Comparison of ENCODE assay signal across 27 cellular contexts in the genomic region with DNA sequence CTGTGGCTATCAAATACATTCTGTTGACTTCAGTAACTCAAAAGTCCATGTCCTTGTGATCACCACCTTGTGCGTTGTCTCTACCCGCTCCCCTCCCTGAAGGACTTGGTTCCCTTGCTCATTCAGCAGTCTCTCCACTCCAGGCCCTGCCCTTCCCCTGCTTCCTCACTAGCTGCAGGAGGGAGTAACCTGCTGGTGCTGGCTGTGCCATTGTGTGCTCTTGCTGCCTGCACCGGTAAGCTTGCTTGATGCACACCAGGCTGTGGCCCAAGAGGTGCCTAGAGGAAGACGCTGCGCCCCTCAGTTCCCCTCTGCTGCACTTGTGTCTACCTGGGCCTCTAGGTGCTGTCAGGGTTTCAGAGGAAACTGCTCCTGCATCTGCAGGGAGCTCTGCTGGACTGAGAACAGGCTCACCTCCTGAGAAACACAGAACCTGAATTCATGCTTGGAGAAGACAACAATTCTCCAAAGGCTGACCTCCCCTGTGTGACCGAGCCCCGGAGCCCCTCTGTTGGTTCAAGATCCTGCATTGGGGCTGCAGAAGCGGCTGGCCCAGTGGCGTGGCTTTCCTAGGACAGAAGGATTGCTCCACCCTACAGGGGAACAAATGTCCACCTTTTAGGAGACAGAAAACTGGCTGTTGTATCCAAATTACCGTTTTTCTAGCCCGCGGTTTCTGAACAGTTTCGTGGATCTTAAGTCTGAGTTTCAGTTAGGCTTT. TPM values are rescaled to one million over a fixed set of nuclear protein-coding genes. Genes with fewer than 3 reads are reported as not detected.
DNase-seq lines count a peak whose midpoint lies in the region; ATAC-seq and TF ChIP-seq lines count a peak whose summit lies in the region.
"Had no signal": no experiment of that assay in that cellular context is flagged by ENCODE, and none has a peak within 500 bp of the region (broad histone marks: within the 10 kb centered on the region; RNA-seq: fewer than 3 reads in every experiment).

No MANE protein-coding gene starts in this region.

- H3K4me2 ChIP-seq in mesenchymal stem cell (ENCODE audit: low read length, poor library complexity, severe bottlenecking), result peak overlapping the region; percentile 18

- H3K9me3 Mint-ChIP-seq in Caco-2 (ENCODE audit: unreplicated experiment) (no peaks in the 10 kb centered on the region), chondrocyte (ENCODE audit: low read depth) (no peaks in the 10 kb centered on the region)
- H3K9me3 Mint-ChIP-seq in activated CD8-positive, alpha-beta memory T cell treated with anti-CD3 and anti-CD28 coated beads, Interleukin-2, amount 10 ng/mL, durations not matched to agents 7 days and 5 days (ENCODE audit: low read depth), result peaks cover 2% of the 10 kb centered on the region
- H3K9me3 Mint-ChIP-seq: activated CD4-positive, alpha-beta T cell treated with anti-CD3 and anti-CD28 coated beads, Interleukin-2, amount 10 ng/mL, durations not matched to agents 7 days and 5 days; activated T-helper 1 cell treated with anti-CD3 and anti-CD28 coated beads, Interleukin-12 subunit alpha, Interleukin-12 subunit beta, Interleukin-2, Interleukin-4 antibody, amounts not matched to agents 30 ng/mL and 10 ng/mL and 1 ng/mL, durations not matched to agents 14 hours and 24 hours and 36 hours; T-helper 1 cell treated with Interleukin-12 subunit alpha and Interleukin-12 subunit beta and Interleukin-4 antibody, amounts not matched to agents 30 μg/mL and 1 μg/mL, for 36 hours had no signal

- H3K27me3 ChIP-seq in Caco-2 (replicated peaks; ENCODE audit: control insufficient read depth, insufficient read depth, low read length), result no peaks in the 10 kb centered on the region
- no peaks in the 10 kb centered on the region for H3K27me3 ChIP-seq in mesenchymal stem cell (ENCODE audit: control insufficient read depth in 1 of 2, insufficient read depth in 1 of 2, low read length in 2 of 2)
- H3K27me3 ChIP-seq: BE2C, SJCRH30, testis had no signal

- POLR2A ChIA-PET in Caco-2 (lab: Charles Lee), result no interaction called here

- H2BK15ac ChIP-seq in mesenchymal stem cell (ENCODE audit: low read depth, poor library complexity, severe bottlenecking), result no peak overlapping the region

- H3K27ac ChIP-seq in mesenchymal stem cell (ENCODE audit: low read length, poor library complexity, severe bottlenecking), result peak overlapping the region; percentile 85
- H3K27ac ChIP-seq: SJCRH30, testis had no signal

- H3K27me3 Mint-ChIP-seq in Caco-2 (ENCODE audit: insufficient read depth, unreplicated experiment) (no peaks in the 10 kb centered on the region), chondrocyte (ENCODE audit: low read depth) (no peaks in the 10 kb centered on the region)
- H3K27me3 Mint-ChIP-seq in activated CD8-positive, alpha-beta memory T cell treated with anti-CD3 and anti-CD28 coated beads, Interleukin-2, amount 10 ng/mL, durations not matched to agents 7 days and 5 days, result no peaks in the 10 kb centered on the region
- H3K27me3 Mint-ChIP-seq: activated CD4-positive, alpha-beta T cell treated with anti-CD3 and anti-CD28 coated beads, Interleukin-2, amount 10 ng/mL, durations not matched to agents 7 days and 5 days; activated naive CD4-positive, alpha-beta T cell treated with anti-CD3 and anti-CD28 coated beads, Interleukin-2, amount 50 U/mL, for 24 hours had no signal

- H3K9me3 ChIP-seq in Caco-2 (no peaks in the 10 kb centered on the region), mesenchymal stem cell (ENCODE audit: control insufficient read depth, low read length) (no peaks in the 10 kb centered on the region)
- H3K9me3 ChIP-seq: BE2C, SJCRH30, testis had no signal

- H3K4me1 Mint-ChIP-seq in Caco-2 (ENCODE audit: low read depth, unreplicated experiment), result peaks cover 22% of the 10 kb centered on the region
- H3K4me1 Mint-ChIP-seq in chondrocyte (ENCODE audit: low read depth), result peaks cover 72% of the 10 kb centered on the region
- no peaks in the 10 kb centered on the region for H3K4me1 Mint-ChIP-seq in activated CD8-positive, alpha-beta memory T cell treated with anti-CD3 and anti-CD28 coated beads, Interleukin-2, amount 10 ng/mL, durations not matched to agents 7 days and 5 days
- H3K4me1 Mint-ChIP-seq: activated CD4-positive, alpha-beta T cell treated with anti-CD3 and anti-CD28 coated beads, Interleukin-2, amount 10 ng/mL, durations not matched to agents 7 days and 5 days; activated naive CD4-positive, alpha-beta T cell treated with anti-CD3 and anti-CD28 coated beads, Interleukin-2, amount 50 U/mL, for 24 hours; naive thymus-derived CD4-positive, alpha-beta T cell had no signal

- no TSS peak for BruUV-seq in Caco-2 (replicated peaks; lab: Mats Ljungman, UMichigan)

- no peak for ATAC-seq in activated CD8-positive, alpha-beta memory T cell treated with anti-CD3 and anti-CD28 coated beads, Interleukin-2, amount 10 ng/mL, durations not matched to agents 7 days and 5 days
- ATAC-seq: naive thymus-derived CD4-positive, alpha-beta T cell; Panc1 had no signal

- H3K23ac ChIP-seq in mesenchymal stem cell (ENCODE audit: low read length in 2 of 2), result no peak overlapping the region

- H3K4me1 ChIP-seq in Caco-2 (peaks cover 11% of the 10 kb centered on the region), mesenchymal stem cell (ENCODE audit: control insufficient read depth, insufficient read depth, low read depth, low read length) (peaks cover 31% of the 10 kb centered on the region)
- H3K4me1 ChIP-seq: BE2C, HAP-1, SJCRH30, testis had no signal

- H2BK5ac ChIP-seq in mesenchymal stem cell (ENCODE audit: low read depth, low read length, poor library complexity, severe bottlenecking), result no peak overlapping the region

- no peak overlapping the region for H2BK120ac ChIP-seq in mesenchymal stem cell (ENCODE audit: low read depth, low read length)

- no peak overlapping the region for H3K4ac ChIP-seq in mesenchymal stem cell (ENCODE audit: low read depth in 1 of 2, low read length in 2 of 2)

- H3K79me1 ChIP-seq in mesenchymal stem cell (replicated peaks; ENCODE audit: low read length, poor library complexity, severe bottlenecking), result peaks cover 6% of the 10 kb centered on the region

- H2AK5ac ChIP-seq in mesenchymal stem cell (ENCODE audit: low read length, severe bottlenecking), result peak overlapping the region; percentile 1

- no peak overlapping the region for H4K91ac ChIP-seq in mesenchymal stem cell (ENCODE audit: low read length)

- TF ChIP-seq CTCF in Caco-2 (IDR thresholded peaks at IDR 0.05; ENCODE audit: insufficient read depth in 1 of 2, low read depth in 1 of 2, low read length in 1 of 2, severe bottlenecking in 1 of 2, unreplicated experiment in 1 of 2), result no peak
- TF ChIP-seq CTCF in chondrocyte (IDR thresholded peaks at IDR 0.05), result no peak

- DNase-seq in Caco-2, result no peak
- peak; percentile 27 to 39 for DNase-seq in Kasumi-1 (lab: John Stamatoyannopoulos, UW)
- no peak for DNase-seq in chondrocyte (ENCODE audit: low spot score)
- DNase-seq in mesenchymal stem cell, result no peak
- no peak for DNase-seq in GM19240 (ENCODE audit: insufficient read length, low spot score)
- DNase-seq in activated gamma-delta T cell (lab: John Stamatoyannopoulos, UW), result no peak
- no peak for DNase-seq in DMS 273 (lab: John Stamatoyannopoulos, UW; ENCODE audit: unreplicated experiment)
- DNase-seq in activated CD8-positive, alpha-beta memory T cell treated with anti-CD3 and anti-CD28 coated beads, Interleukin-2, amount 10 ng/mL, durations not matched to agents 7 days and 5 days, result no peak
- DNase-seq: activated CD4-positive, alpha-beta T cell treated with anti-CD3 and anti-CD28 coated beads, Interleukin-2, amount 10 ng/mL, durations not matched to agents 7 days and 5 days; aorta; BE2C; DMS79 treated with DMSO at 0.1 percent for 48 hours; glutamatergic neuron; naive thymus-derived CD4-positive, alpha-beta T cell; NCI-H146; NCI-H510A; stimulated activated CD4-positive, alpha-beta T cell treated with anti-CD3 and anti-CD28 coated beads, Interleukin-12 subunit alpha, Interleukin-12 subunit beta, amount 100 ng/mL, for 4 hours; stimulated activated CD4-positive, alpha-beta T cell treated with anti-CD3 and anti-CD28 coated beads, Interleukin-4, amount 100 ng/mL, for 24 hours; stimulated activated naive CD4-positive, alpha-beta T cell treated with Interleukin-2 at 50 U/mL for 16 hours; testis had no signal

- 88% methylated on average over 13 of the region's 13 CpGs for WGBS in mesenchymal stem cell

- no peak overlapping the region for H2BK12ac ChIP-seq in mesenchymal stem cell (ENCODE audit: low read length in 2 of 2)

- CTCF ChIA-PET in Caco-2 (lab: Charles Lee), result no interaction called here
- CTCF ChIA-PET in activated CD8-positive, alpha-beta memory T cell treated with anti-CD3 and anti-CD28 coated beads, Interleukin-2, amount 10 ng/mL, durations not matched to agents 7 days and 5 days (lab: Charles Lee), result no interaction called here

- H3K4me3 ChIP-seq in Caco-2 (ENCODE audit: low read depth, low read length) (no peak overlapping the region), mesenchymal stem cell (ENCODE audit: insufficient read depth in 1 of 2, low read depth in 1 of 2, low read length in 2 of 2) (no peak overlapping the region)
- H3K4me3 ChIP-seq: HAP-1, SJCRH30, testis had no signal

- H3K27ac Mint-ChIP-seq in Caco-2 (ENCODE audit: unreplicated experiment), result peak overlapping the region; percentile 16
- H3K27ac Mint-ChIP-seq in chondrocyte (ENCODE audit: unreplicated experiment), result peak overlapping the region; percentile 71
- no peak overlapping the region for H3K27ac Mint-ChIP-seq in activated CD8-positive, alpha-beta memory T cell treated with anti-CD3 and anti-CD28 coated beads, Interleukin-2, amount 10 ng/mL, durations not matched to agents 7 days and 5 days
- H3K27ac Mint-ChIP-seq: activated CD4-positive, alpha-beta T cell treated with anti-CD3 and anti-CD28 coated beads, Interleukin-2, amount 10 ng/mL, durations not matched to agents 7 days and 5 days; activated naive CD4-positive, alpha-beta T cell treated with anti-CD3 and anti-CD28 coated beads, Interleukin-2, amount 50 U/mL, for 24 hours; activated T-helper 1 cell treated with anti-CD3 and anti-CD28 coated beads, Interleukin-12 subunit alpha, Interleukin-12 subunit beta, Interleukin-2, Interleukin-4 antibody, amounts not matched to agents 30 ng/mL and 10 ng/mL and 1 ng/mL, durations not matched to agents 14 hours and 24 hours and 36 hours; naive thymus-derived CD4-positive, alpha-beta T cell; T-helper 1 cell treated with Interleukin-12 subunit alpha and Interleukin-12 subunit beta and Interleukin-4 antibody, amounts not matched to agents 30 μg/mL and 1 μg/mL, for 36 hours had no signal

- no peak overlapping the region for H3K18ac ChIP-seq in mesenchymal stem cell (ENCODE audit: low read depth in 1 of 2, low read length in 2 of 2)

- H4K8ac ChIP-seq in mesenchymal stem cell (ENCODE audit: low read length), result no peak overlapping the region

- H3K4me3 Mint-ChIP-seq in Caco-2 (ENCODE audit: unreplicated experiment) (no peak overlapping the region), chondrocyte (ENCODE audit: unreplicated experiment) (no peak overlapping the region)
- no peak overlapping the region for H3K4me3 Mint-ChIP-seq in activated CD8-positive, alpha-beta memory T cell treated with anti-CD3 and anti-CD28 coated beads, Interleukin-2, amount 10 ng/mL, durations not matched to agents 7 days and 5 days
- H3K4me3 Mint-ChIP-seq: activated CD4-positive, alpha-beta T cell treated with anti-CD3 and anti-CD28 coated beads, Interleukin-2, amount 10 ng/mL, durations not matched to agents 7 days and 5 days; activated naive CD4-positive, alpha-beta T cell treated with anti-CD3 and anti-CD28 coated beads, Interleukin-2, amount 50 U/mL, for 24 hours; activated T-helper 1 cell treated with anti-CD3 and anti-CD28 coated beads, Interleukin-12 subunit alpha, Interleukin-12 subunit beta, Interleukin-2, Interleukin-4 antibody, amounts not matched to agents 30 ng/mL and 10 ng/mL and 1 ng/mL, durations not matched to agents 14 hours and 24 hours and 36 hours; T-helper 1 cell treated with Interleukin-12 subunit alpha and Interleukin-12 subunit beta and Interleukin-4 antibody, amounts not matched to agents 30 μg/mL and 1 μg/mL, for 36 hours had no signal

- no peak overlapping the region for H3K9ac ChIP-seq in mesenchymal stem cell (ENCODE audit: low read length)

- H2AFZ ChIP-seq in mesenchymal stem cell (ENCODE audit: low read depth, low read length), result no peak overlapping the region

- H3K36me3 ChIP-seq in Caco-2 (ENCODE audit: control insufficient read depth, insufficient read depth, low read length) (no peaks in the 10 kb centered on the region), mesenchymal stem cell (ENCODE audit: control insufficient read depth in 1 of 2, insufficient read depth in 2 of 2, low read depth in 1 of 2, low read length in 2 of 2) (no peaks in the 10 kb centered on the region)
- H3K36me3 ChIP-seq: BE2C, HAP-1, SJCRH30 had no signal

- H3K14ac ChIP-seq in mesenchymal stem cell (ENCODE audit: low read length in 2 of 2), result no peak overlapping the region

- intact Hi-C loops in Caco-2 (cut with micrococcal nuclease; ENCODE audit: unreplicated experiment), result no loop called here

- peaks cover 17% of the 10 kb centered on the region for H3K36me3 Mint-ChIP-seq in Caco-2 (ENCODE audit: insufficient read depth, unreplicated experiment)
- no peaks in the 10 kb centered on the region for H3K36me3 Mint-ChIP-seq in chondrocyte (ENCODE audit: low read depth)
- H3K36me3 Mint-ChIP-seq in activated CD8-positive, alpha-beta memory T cell treated with anti-CD3 and anti-CD28 coated beads, Interleukin-2, amount 10 ng/mL, durations not matched to agents 7 days and 5 days, result no peaks in the 10 kb centered on the region
- H3K36me3 Mint-ChIP-seq: activated naive CD4-positive, alpha-beta T cell treated with anti-CD3 and anti-CD28 coated beads, Interleukin-2, amount 50 U/mL, for 24 hours; naive thymus-derived CD4-positive, alpha-beta T cell had no signal

RNA-seq across cellular contexts. Expression of a gene that starts 33.6 kb away (rescaled TPM):
- total RNA-seq in Caco-2 (2022), result 100.0 and 112 TPM in 2 replicates
- total RNA-seq in chondrocyte, result 116 to 142 TPM (median 131 TPM) in 3 replicates
- polyA plus RNA-seq in mesenchymal stem cell (2013, experiment 1 of 2), result 57.5 TPM
- 57.1 TPM for polyA plus RNA-seq in mesenchymal stem cell (2013, experiment 2 of 2)
- 1 to 10 TPM; 3.1 to 5.7 TPM for total RNA-seq in activated CD8-positive, alpha-beta memory T cell treated with anti-CD3 and anti-CD28 coated beads, Interleukin-2, amount 10 ng/mL, durations not matched to agents 7 days and 5 days
- total RNA-seq: A673 had no signal

Comparison
In these comparisons a context has a peak if more than half of its experiments do, and no peak if none do; other contexts are left out.
1. DNase-seq: peak in Kasumi-1 (2 of 2); none in Caco-2 (0 of 2), chondrocyte (single experiment), mesenchymal stem cell (single experiment), GM19240 (single experiment), activated gamma-delta T cell (single experiment), DMS 273 (single experiment) and activated CD8-positive, alpha-beta memory T cell treated with anti-CD3 and anti-CD28 coated beads, Interleukin-2, amount 10 ng/mL, durations not matched to agents 7 days and 5 days (single experiment).
2. RNA of a gene that starts 33.6 kb away (total RNA-seq): 116 to 142 TPM in chondrocyte and 100.0 to 112 TPM in Caco-2; 3.1 to 5.7 TPM in activated CD8-positive, alpha-beta memory T cell treated with anti-CD3 and anti-CD28 coated beads, Interleukin-2, amount 10 ng/mL, durations not matched to agents 7 days and 5 days; every median in the first group is over 10 times any median in the second.